Comparison of ENCODE assay signal across 13 cellular contexts in genomic region chr1:14259191-14259757, GRCh38.
DNase-seq lines count a peak whose midpoint lies in the region; ATAC-seq and TF ChIP-seq lines count a peak whose summit lies in the region.
"Had no signal": no experiment of that assay in that cellular context is flagged by ENCODE, and none has a peak within 500 bp of the region (broad histone marks: within the 10 kb centered on the region; RNA-seq: fewer than 3 reads in every experiment).

No MANE protein-coding gene starts in this region.

- H3K4me1 Mint-ChIP-seq in nephron progenitor cell: peaks cover 65% of the 10 kb centered on the region

- no peaks in the 10 kb centered on the region for H3K27me3 Mint-ChIP-seq in nephron progenitor cell (ENCODE audit: low read depth, poor library complexity)

- H3K36me3 ChIP-seq in upper lobe of left lung: no peaks in the 10 kb centered on the region

- no peak overlapping the region for H3K4me3 ChIP-seq in upper lobe of left lung

- no peak overlapping the region for H3K4me3 Mint-ChIP-seq in nephron progenitor cell

- TF ChIP-seq POLR2A in upper lobe of left lung (IDR thresholded peaks at IDR 0.05): no peak

- H3K27me3 ChIP-seq in upper lobe of left lung: no peaks in the 10 kb centered on the region

- peaks cover 0 to 3% (median 0%) of the 10 kb centered on the region in 4 donors for H3K4me1 ChIP-seq in upper lobe of left lung

- TF ChIP-seq EP300 in upper lobe of left lung (IDR thresholded peaks at IDR 0.05): peak in 2 of 4 donors; percentile 26 to 35

- H3K9me3 ChIP-seq in upper lobe of left lung: no peaks in the 10 kb centered on the region

- H3K27ac ChIP-seq in caudate nucleus (ENCODE audit: low read depth, low read length): peak overlapping the region; percentile 98
- peak overlapping the region in 3 of 4 donors; percentile 4 to 18 (median 12) for H3K27ac ChIP-seq in upper lobe of left lung

- 60 to 71% methylated on average over 6 to 13 of the region's 13 CpGs for WGBS in upper lobe of left lung, 2 donors

- ATAC-seq in left cardiac atrium (peak; percentile 92 to 95), omental fat pad (ENCODE audit: low FRiP score) (no peak), upper lobe of left lung (ENCODE audit: low FRiP score in 2 of 2) (peak; percentile 85 to 91), GM21423 (IDR thresholded peaks at IDR 0.05; ENCODE audit: unreplicated experiment) (no peak)

- no peak for TF ChIP-seq CTCF in omental fat pad (IDR thresholded peaks at IDR 0.05)
- TF ChIP-seq CTCF in upper lobe of left lung (IDR thresholded peaks at IDR 0.05): no peak
- TF ChIP-seq CTCF in nephron progenitor cell (IDR thresholded peaks at IDR 0.05): no peak

- H3K27ac Mint-ChIP-seq in nephron progenitor cell: no peak overlapping the region

- intact Hi-C loops in left cardiac atrium (cut with DNase I): no loop called here

- DNase-seq in caudate nucleus (lab: John Stamatoyannopoulos, UW) (peak; percentile 31 to 97 (median 90)), left cardiac atrium (peak; percentile 82), omental fat pad (ENCODE audit: low spot score) (peak; percentile 24), upper lobe of left lung (peak; percentile 34 to 90), NCI-H187 (lab: John Stamatoyannopoulos, UW) (no peak), nephron progenitor cell (no peak), NCI-H345 (lab: John Stamatoyannopoulos, UW) (no peak)
- DNase-seq: activated naive CD4-positive, alpha-beta T cell treated with anti-CD3 and anti-CD28 coated beads, Interleukin-2, amount 50 U/mL, for 16 hours; NCI-H1417 treated with DMSO at 0.1 percent for 48 hours; NCI-H774; stimulated activated CD4-positive, alpha-beta T cell treated with anti-CD3 and anti-CD28 coated beads, Interleukin-12 subunit alpha, Interleukin-12 subunit beta, amount 100 ng/mL, for 4 hours; stimulated activated CD8-positive, alpha-beta memory T cell treated with anti-CD3 and anti-CD28 coated beads, Interleukin-4, amount 100 ng/mL, for 48 hours had no signal

- H3K36me3 Mint-ChIP-seq in nephron progenitor cell (ENCODE audit: low read depth): no peaks in the 10 kb centered on the region

- peaks cover 4% of the 10 kb centered on the region for H3K9me3 Mint-ChIP-seq in nephron progenitor cell

Comparison
In these comparisons a context has a peak if more than half of its experiments do, and no peak if none do; other contexts are left out.
1. DNase-seq: peak in caudate nucleus (61 of 61), left cardiac atrium (single experiment), omental fat pad (single experiment) and upper lobe of left lung (2 of 2); none in NCI-H187 (0 of 2), nephron progenitor cell (single experiment) and NCI-H345 (single experiment).
2. ATAC-seq: peak in left cardiac atrium (2 of 2) and upper lobe of left lung (2 of 2); none in omental fat pad (single experiment) and GM21423 (single experiment).